8 cellular contexts compared by ENCODE assay signal in genomic region chr21:46635324-46636180, GRCh38. TPM values are rescaled to one million over a fixed set of nuclear protein-coding genes. Genes with fewer than 3 reads are reported as not detected.
DNase-seq lines count a peak whose midpoint lies in the region; ATAC-seq and TF ChIP-seq lines count a peak whose summit lies in the region.

Gene PRMT2 (plus strand): TSS chr21:46635674. CDS start chr21:46636952, 1,278 bp downstream.

- H3K27ac ChIP-seq in adrenal gland (peak within 1 kb of the TSS; percentile 91 to 100 (median 97)), heart left ventricle (peak within 1 kb of the TSS; percentile 90 to 99 (median 98)), transverse colon (peak within 1 kb of the TSS; percentile 94 to 99 (median 98))

- H3K4me1 ChIP-seq in adrenal gland (replicated peaks in 1 of 2) (peaks cover 10 to 33% of the 10 kb centered on the region in 2 donors), heart left ventricle (peaks cover 0 to 51% (median 39%) of the 10 kb centered on the region in 12 donors), transverse colon (peaks cover 17 to 47% (median 32%) of the 10 kb centered on the region in 4 donors)

- ATAC-seq in HG02870 (IDR thresholded peaks at IDR 0.05; ENCODE audit: unreplicated experiment) (peak; percentile 79), heart left ventricle (peak; percentile 94 to 98 (median 96))

- intact Hi-C loops in adrenal gland (cut with DNase I) (no loop called here), heart left ventricle (cut with DNase I) (loop anchor here in 2 of 10 donors (1.0 to 2.0 kb wide), 3 partner anchors 37 to 176 kb away; no protein-coding TSS in a partner anchor), transverse colon (cut with DNase I; ENCODE audit: low total_unique reads) (no loop called here)

- in situ Hi-C loops in GM13977 (cut with MboI; ENCODE audit: low pct_unique_long_range_greater_than_20kb, low sequenced_read_pairs, unreplicated experiment) (no loop called here), transverse colon (cut with MboI; ENCODE audit: low pct_ligation_motif_present in 1 of 4, low pct_unique_long_range_greater_than_20kb in 1 of 4, low sequenced_read_pairs in 3 of 4) (no loop called here)

- 0 to 1% (median 0%) methylated on average over 19 to 90 of the region's 90 CpGs for WGBS in adrenal gland, 4 donors
- WGBS in heart left ventricle, 4 donors = 0 to 1% (median 1%) methylated on average over 47 to 90 of the region's 90 CpGs
- 0% methylated on average over 76 of the region's 90 CpGs; no CpG with 5 or more reads in 1 of the 2 donors for WGBS in transverse colon (ENCODE audit: low coverage in 1 of 2), 2 donors

- DNase-seq in GM13977 (ENCODE audit: low spot score) = peak; percentile 100
- peak; percentile 72 for DNase-seq in NCI-H146 treated with DMSO at 0.1 percent for 48 hours (lab: John Stamatoyannopoulos, UW; ENCODE audit: unreplicated experiment)
- peak; percentile 96 to 99 (median 98) for DNase-seq in T-helper 1 cell
- peak; percentile 97 to 98 (median 97) for DNase-seq in adrenal gland
- peak; percentile 97 to 100 (median 99) for DNase-seq in heart left ventricle
- DNase-seq in pons (ENCODE audit: low spot score) = peak; percentile 98
- DNase-seq in transverse colon = peak; percentile 98

- H3K36me3 ChIP-seq in adrenal gland (replicated peaks in 1 of 2) = no peaks in the 10 kb centered on the region
- H3K36me3 ChIP-seq in heart left ventricle = peaks cover 0 to 17% (median 7%) of the 10 kb centered on the region in 9 donors
- H3K36me3 ChIP-seq in transverse colon = no peaks in the 10 kb centered on the region

- TF ChIP-seq EP300 in transverse colon (IDR thresholded peaks at IDR 0.05; ENCODE audit: low read depth) = no peak

- TF ChIP-seq POLR2A in adrenal gland (IDR thresholded peaks at IDR 0.05) (peak; percentile 70 to 85), heart left ventricle (IDR thresholded peaks at IDR 0.05) (peak in 1 of 2 donors; percentile 93), transverse colon (IDR thresholded peaks at IDR 0.05) (peak; percentile 95)

- H3K27me3 ChIP-seq in adrenal gland (no peaks in the 10 kb centered on the region), heart left ventricle (no peaks in the 10 kb centered on the region), transverse colon (no peaks in the 10 kb centered on the region)

- TF ChIP-seq CTCF in GM13977 (IDR thresholded peaks at IDR 0.05; ENCODE audit: extremely low read depth, insufficient read depth, missing control alignments) (no peak), adrenal gland (IDR thresholded peaks at IDR 0.05) (peak in 1 of 6 experiments; percentile 36), heart left ventricle (IDR thresholded peaks at IDR 0.05) (no peak), transverse colon (IDR thresholded peaks at IDR 0.05) (peak in 2 of 5 experiments; percentile 4 to 45)

- H3K9me3 ChIP-seq in adrenal gland (replicated peaks in 1 of 3) = no peaks in the 10 kb centered on the region
- H3K9me3 ChIP-seq in heart left ventricle = no peaks in the 10 kb centered on the region
- H3K9me3 ChIP-seq in transverse colon = no peaks in the 10 kb centered on the region

- H3K4me3 ChIP-seq in adrenal gland (peak within 1 kb of the TSS; percentile 14 to 93 (median 46)), heart left ventricle (peak within 1 kb of the TSS; percentile 65 to 99 (median 84)), transverse colon (peak within 1 kb of the TSS; percentile 73 to 93 (median 78))

RNA-seq across cellular contexts. Expression of gene PRMT2, which starts in this region (rescaled TPM):
- total RNA-seq in adrenal gland (10 to 100 TPM; 49.4 to 90.3 (median 78.3) TPM), heart left ventricle (10 to 100 TPM; 35.1 to 74.8 (median 56.4) TPM), transverse colon (100 to 1,000 TPM in 2 of 4 donors, 10 to 100 TPM in 2; 80.4 to 112 (median 96.2) TPM)
- polyA plus RNA-seq in adrenal gland (10 to 100 TPM; 47.4 to 57.6 (median 48.3) TPM), heart left ventricle (10 to 100 TPM; 27.3 to 53.1 TPM)

Comparison
In these comparisons a context has a peak if more than half of its experiments do, and no peak if none do; other contexts are left out.
1. Peak in every context shown above with its lines: DNase-seq, ATAC-seq, H3K4me3 ChIP-seq and H3K27ac ChIP-seq.